In genomic region chr2:218009191-218010114, GRCh38 we compare ENCODE assay signal across 9 cellular contexts. TPM values are rescaled to one million over a fixed set of nuclear protein-coding genes. Genes with fewer than 3 reads are reported as not detected.
DNase-seq lines count a peak whose midpoint lies in the region; FAIRE-seq and TF ChIP-seq lines count a peak whose summit lies in the region.
"Had no signal": no experiment of that assay in that cellular context is flagged by ENCODE, and none has a peak within 500 bp of the region (broad histone marks: within the 10 kb centered on the region; RNA-seq: fewer than 3 reads in every experiment).

No MANE protein-coding gene starts in this region.

- no peak for TF ChIP-seq RAD21 in neural cell (conservative IDR thresholded peaks at IDR 0.05)

- no peaks in the 10 kb centered on the region for H3K9me3 Mint-ChIP-seq in endodermal cell

- H3K9ac ChIP-seq in MM.1S (ENCODE audit: low read length) (no peak overlapping the region; the same call in 1 of the 2 replicates), endodermal cell (ENCODE audit: extremely low read depth, low read length, poor library complexity, severe bottlenecking) (no peak overlapping the region), neural cell (ENCODE audit: low read length) (peak overlapping the region; percentile 41)

- H3K27ac Mint-ChIP-seq in endodermal cell = no peak overlapping the region

- no peaks in the 10 kb centered on the region for H3K36me3 Mint-ChIP-seq in endodermal cell (ENCODE audit: low read depth)

- no peaks in the 10 kb centered on the region for H3K9me3 ChIP-seq in BE2C
- no peaks in the 10 kb centered on the region for H3K9me3 ChIP-seq in MM.1S (replicated peaks; ENCODE audit: insufficient read depth, low read length)
- no peaks in the 10 kb centered on the region for H3K9me3 ChIP-seq in endodermal cell (ENCODE audit: control insufficient read depth, low read length)
- no peaks in the 10 kb centered on the region for H3K9me3 ChIP-seq in neural cell (ENCODE audit: low read length)

- H3K4me1 Mint-ChIP-seq in endodermal cell = peaks cover 7% of the 10 kb centered on the region

- no peaks in the 10 kb centered on the region for H3F3A ChIP-seq in MM.1S (ENCODE audit: insufficient read depth, low read length)
- H3F3A ChIP-seq in neural cell (ENCODE audit: insufficient read depth, low read length, poor library complexity, severe bottlenecking) = no peaks in the 10 kb centered on the region

- no peak for FAIRE-seq in frontal cortex (lab: Jason Lieb, UNC)
- FAIRE-seq: endometrium had no signal

- H4K20me1 ChIP-seq in MM.1S (ENCODE audit: insufficient read depth, low read length) = no peaks in the 10 kb centered on the region
- no peaks in the 10 kb centered on the region for H4K20me1 ChIP-seq in neural cell (ENCODE audit: insufficient read depth)

- peak overlapping the region; percentile 54 for H3K4me3 Mint-ChIP-seq in endodermal cell

- H3K4me3 ChIP-seq in BE2C (ENCODE audit: low read depth, low read length) = peak overlapping the region; percentile 77
- peak overlapping the region; percentile 65 for H3K4me3 ChIP-seq in MM.1S (ENCODE audit: low read length)
- H3K4me3 ChIP-seq in endodermal cell (ENCODE audit: low read length) = peak overlapping the region; percentile 71
- peak overlapping the region; percentile 71 for H3K4me3 ChIP-seq in neural cell (ENCODE audit: low read length)

- H3K27ac ChIP-seq in MM.1S (ENCODE audit: low read length) (no peak overlapping the region), endodermal cell (ENCODE audit: low read depth, low read length) (no peak overlapping the region), neural cell (ENCODE audit: low read length) (no peak overlapping the region)

- 5 to 7% methylated on average over 11 to 31 of the region's 31 CpGs for whole genome bisulfite sequencing in endodermal cell (ENCODE audit: insufficient coverage in 1 of 2, insufficient read length in 1 of 2), 2 experiments

- H3K79me2 ChIP-seq in MM.1S (ENCODE audit: low read length) = no peaks in the 10 kb centered on the region
- no peaks in the 10 kb centered on the region for H3K79me2 ChIP-seq in neural cell (replicated peaks; ENCODE audit: insufficient read depth, low read length)

- peaks cover 20% of the 10 kb centered on the region for H3K36me3 ChIP-seq in BE2C
- H3K36me3 ChIP-seq in MM.1S (replicated peaks; ENCODE audit: insufficient read depth, low read length) = no peaks in the 10 kb centered on the region
- no peaks in the 10 kb centered on the region for H3K36me3 ChIP-seq in endodermal cell (ENCODE audit: control insufficient read depth, insufficient read depth, low read length)
- no peaks in the 10 kb centered on the region for H3K36me3 ChIP-seq in neural cell (ENCODE audit: insufficient read depth, low read length)

- CTCF ChIA-PET in GM10248 (lab: Yijun Ruan, JAX) = interaction anchor here (0.9 to 1.2 kb wide), 2 partner anchors 19 to 224 kb away, joined by 3 read pairs; no protein-coding TSS in a partner anchor

- H3K27me3 Mint-ChIP-seq in endodermal cell (ENCODE audit: insufficient read depth) = peaks cover 54% of the 10 kb centered on the region

- H3K4me2 ChIP-seq in MM.1S (ENCODE audit: low read depth, low read length) (peak overlapping the region; percentile 97), neural cell (ENCODE audit: low read length) (peak overlapping the region; percentile 30)

- H2AFZ ChIP-seq in MM.1S (ENCODE audit: low read length) (peak overlapping the region; percentile 81), neural cell (ENCODE audit: low read depth, low read length) (no peak overlapping the region)

- no peak for TF ChIP-seq EP300 in neural cell (conservative IDR thresholded peaks at IDR 0.05; ENCODE audit: poor library complexity, severe bottlenecking)

- DNase-seq in BE2C = peak; percentile 69
- DNase-seq in MM.1S = no peak
- DNase-seq in endodermal cell = peak; percentile 60
- no peak for DNase-seq in inferior parietal cortex (ENCODE audit: extremely low spot score)
- DNase-seq in frontal cortex (ENCODE audit: low spot score in 2 of 2) = no peak
- DNase-seq in GM10248 (ENCODE audit: extremely low spot score) = no peak
- DNase-seq in SIG-M5 treated with dmso at 0.1 percent for 504 hours (lab: John Stamatoyannopoulos, UW; ENCODE audit: unreplicated experiment) = no peak

- TF ChIP-seq CTCF in BE2C (IDR thresholded peaks at IDR 0.05; ENCODE audit: low read depth, low read length) = no peak
- no peak for TF ChIP-seq CTCF in MM.1S (IDR thresholded peaks at IDR 0.05; ENCODE audit: low read length)
- no peak for TF ChIP-seq CTCF in endodermal cell (conservative IDR thresholded peaks at IDR 0.05)
- no peak for TF ChIP-seq CTCF in neural cell (IDR thresholded peaks at IDR 0.05; ENCODE audit: poor library complexity, severe bottlenecking)
- no peak for TF ChIP-seq CTCF in GM10248 (IDR thresholded peaks at IDR 0.05; ENCODE audit: control extremely low read depth, extremely low read depth, low read depth, missing control alignments)

- H3K27me3 ChIP-seq in BE2C = no peaks in the 10 kb centered on the region
- H3K27me3 ChIP-seq in MM.1S (replicated peaks; ENCODE audit: insufficient read depth, low read length) = peaks cover 31% of the 10 kb centered on the region
- peaks cover 38% of the 10 kb centered on the region for H3K27me3 ChIP-seq in endodermal cell (ENCODE audit: control insufficient read depth, insufficient read depth, low read length, poor library complexity, severe bottlenecking)
- H3K27me3 ChIP-seq in neural cell (ENCODE audit: insufficient read depth, low read depth, low read length) = peaks cover 37% of the 10 kb centered on the region

- peaks cover 65% of the 10 kb centered on the region for H3K4me1 ChIP-seq in BE2C
- H3K4me1 ChIP-seq in MM.1S (ENCODE audit: low read length) = no peaks in the 10 kb centered on the region
- H3K4me1 ChIP-seq in endodermal cell (ENCODE audit: control insufficient read depth, insufficient read depth, low read length) = no peaks in the 10 kb centered on the region

- POLR2A ChIA-PET in GM10248 (lab: Yijun Ruan, JAX) = no interaction called here

- H3K9me2 ChIP-seq in MM.1S (replicated peaks; ENCODE audit: insufficient read depth, low read length) (no peaks in the 10 kb centered on the region), neural cell (ENCODE audit: insufficient read depth, low read length) (no peaks in the 10 kb centered on the region)

TF ChIP-seq in neural cell, 6 proteins besides CTCF, POLR2A, EP300 and RAD21:
- TF ChIP-seq MXI1 (conservative IDR thresholded peaks at IDR 0.05; ENCODE audit: poor library complexity, severe bottlenecking) (no peak), TAF1 (IDR thresholded peaks at IDR 0.05; ENCODE audit: low read depth) (no peak), REST (IDR thresholded peaks at IDR 0.05; ENCODE audit: borderline replicate concordance) (no peak), SMC3 (conservative IDR thresholded peaks at IDR 0.05; ENCODE audit: poor library complexity) (no peak), EZH2 (IDR thresholded peaks at IDR 0.05; ENCODE audit: borderline replicate concordance, insufficient read depth, low read length, poor library complexity, severe bottlenecking) (no peak), POLR2AphosphoS5 (IDR thresholded peaks at IDR 0.05) (no peak)

RNA-seq across cellular contexts. Expression of gene TNS1, which starts 6.7 kb away (rescaled TPM):
- 65.0 TPM for polyA plus RNA-seq in BE2C (2012; ENCODE audit: insufficient read depth, insufficient read length, low read depth)
- total RNA-seq in endodermal cell (1 to 10 TPM; 3.3 to 4.2 TPM), frontal cortex (3.7 TPM)
- 5.6 TPM for polyA plus RNA-seq in endodermal cell (2013, experiment 1 of 2)
- 7.2 TPM for polyA plus RNA-seq in endodermal cell (2013, experiment 2 of 2)
- polyA plus RNA-seq in neural cell = 1.5 and 2.1 TPM in 2 replicates
- 8.8 and 9.7 TPM in 2 replicates for polyA minus RNA-seq in neural cell

RNA-seq across cellular contexts. Expression of gene RUFY4, which starts 59.6 kb away (rescaled TPM):
- not detected for polyA plus RNA-seq in BE2C (2012; ENCODE audit: insufficient read depth, insufficient read length, low read depth)
- total RNA-seq in endodermal cell (under 1 TPM in 1 of 2 donors, not detected in 1; 0.35 TPM), frontal cortex (not detected)
- polyA plus RNA-seq in endodermal cell (2013, experiment 1 of 2) = not detected
- not detected for polyA plus RNA-seq in endodermal cell (2013, experiment 2 of 2)
- polyA plus RNA-seq in neural cell = not detected in 2 replicates
- not detected in 2 replicates for polyA minus RNA-seq in neural cell

Comparison
In these comparisons a context has a peak if more than half of its experiments do, and no peak if none do; other contexts are left out.
1. DNase-seq: peak in BE2C (single experiment) and endodermal cell (single experiment); none in MM.1S (single experiment), inferior parietal cortex (single experiment), frontal cortex (0 of 2), GM10248 (single experiment) and SIG-M5 treated with dmso at 0.1 percent for 504 hours (single experiment).
2. Peak in every context shown above with its lines, with median percentiles within 50 percentile points of each other: H3K4me3 ChIP-seq.